Comparison of ENCODE assay signal across 8 cellular contexts in the genomic region with DNA sequence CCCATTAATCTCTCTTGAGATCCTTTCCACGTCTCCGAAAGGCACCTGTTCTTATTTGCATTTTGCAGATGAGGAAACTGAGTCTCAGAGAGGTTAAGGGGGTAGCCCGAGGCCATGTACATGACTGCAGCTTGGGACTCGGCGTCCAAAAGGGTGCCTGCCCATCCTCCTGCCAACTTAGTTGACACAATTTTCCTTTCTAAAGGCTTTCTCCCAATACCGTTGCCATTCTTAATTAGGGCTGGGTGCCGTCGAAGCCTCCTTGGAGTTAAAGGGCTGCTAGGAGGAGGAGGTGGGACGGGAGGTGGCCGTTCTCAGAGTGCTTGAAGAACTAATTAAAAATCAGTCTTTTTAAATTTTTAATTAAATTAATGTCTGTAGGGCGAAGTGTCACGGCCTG. TPM values are rescaled to one million over a fixed set of nuclear protein-coding genes. Genes with fewer than 3 reads are reported as not detected.
DNase-seq lines count a peak whose midpoint lies in the region; ATAC-seq and TF ChIP-seq lines count a peak whose summit lies in the region.

No MANE protein-coding gene starts in this region.

- dilution Hi-C loops in IMR-90 (cut with HindIII; ENCODE audit: low sequenced_read_pairs, unreplicated experiment), result no loop called here

- in situ Hi-C loops in IMR-90 (cut with MboI; ENCODE audit: low sequenced_read_pairs), result loop anchor here (10.0 kb wide), 1 partner anchor 263 kb away; the partner anchor contains the start of gene NQO2

- WGBS in IMR-90 (ENCODE audit: extremely low coverage in 2 of 2, insufficient read length in 1 of 2), 2 experiments, result 100% methylated on average over 1 of the region's 12 CpGs; no CpG with 5 or more reads in 1 of the 2 experiments
- WGBS in body of pancreas, 2 donors, result 38 to 48% methylated on average over 12 of the region's 12 CpGs

- peak overlapping the region; percentile 93 for H2AFZ ChIP-seq in IMR-90 (replicated peaks; ENCODE audit: low read length, poor library complexity)

- POLR2A ChIA-PET in AG04449 (lab: Yijun Ruan, JAX), result interaction anchor here (0.6 to 3.3 kb wide), 9 partner anchors 9 to 491 kb away, joined by 3 to 18 read pairs (median 3); partner anchors contain the start of gene TUBB2A
- POLR2A ChIA-PET in IMR-90 (lab: Charles Lee; ENCODE audit: unreplicated experiment), result no interaction called here

- H3K79me1 ChIP-seq in IMR-90 (ENCODE audit: low read depth in 1 of 2, low read length in 2 of 2), result peaks cover 19 to 36% of the 10 kb centered on the region in 2 experiments; a peak in 3 of 4 replicates

- no TSS peak for BruUV-seq in IMR-90 (replicated peaks; lab: Mats Ljungman, UMichigan)

- TF ChIP-seq POLR2A in IMR-90 (IDR thresholded peaks at IDR 0.05; ENCODE audit: low read depth, low read length) (no peak), body of pancreas (IDR thresholded peaks at IDR 0.05) (no peak)

- H3K27ac ChIP-seq in IMR-90 (ENCODE audit: insufficient read depth, low read length) (no peak overlapping the region), body of pancreas (peak overlapping the region in 2 of 4 donors; percentile 84 to 89)

- no peak overlapping the region for H3K14ac ChIP-seq in IMR-90 (replicated peaks; ENCODE audit: low read depth, low read length)

- no peak overlapping the region for H3K18ac ChIP-seq in IMR-90 (ENCODE audit: low read depth, low read length)

- H3K9me3 ChIP-seq in IMR-90 (ENCODE audit: control insufficient read depth, insufficient read depth, low read length), result no peaks in the 10 kb centered on the region
- no peaks in the 10 kb centered on the region for H3K9me3 ChIP-seq in body of pancreas

- ATAC-seq in IMR-90 (ENCODE audit: low read depth) (no peak), naive B cell (ENCODE audit: low read depth in 2 of 2) (no peak), GM19452 (IDR thresholded peaks at IDR 0.05; ENCODE audit: unreplicated experiment) (no peak), HG03342 (IDR thresholded peaks at IDR 0.05; ENCODE audit: unreplicated experiment) (no peak), body of pancreas (no peak)

- no peak overlapping the region for H3K4ac ChIP-seq in IMR-90 (ENCODE audit: low read depth, low read length)

- no peaks in the 10 kb centered on the region for H3K36me3 ChIP-seq in IMR-90 (ENCODE audit: control insufficient read depth, insufficient read depth, low read length)
- no peaks in the 10 kb centered on the region for H3K36me3 ChIP-seq in body of pancreas (replicated peaks in 1 of 2; ENCODE audit: insufficient read depth in 1 of 2, low read depth in 2 of 2)

- H4K91ac ChIP-seq in IMR-90 (ENCODE audit: insufficient read depth, low read depth, low read length), result no peak overlapping the region

- H2BK20ac ChIP-seq in IMR-90 (ENCODE audit: low read depth, low read length), result no peak overlapping the region

- peak overlapping the region; percentile 48 for H2AK9ac ChIP-seq in IMR-90 (replicated peaks; ENCODE audit: low read depth, low read length, poor library complexity)

- H3K4me3 Mint-ChIP-seq in chondrocyte (ENCODE audit: unreplicated experiment), result peak overlapping the region; percentile 65
- H3K4me3 Mint-ChIP-seq in naive B cell, result peak overlapping the region; percentile 73 to 97 (median 88)

- no peak for TF ChIP-seq RAD21 in IMR-90 (IDR thresholded peaks at IDR 0.05; ENCODE audit: low read length)

- intact Hi-C loops in IMR-90 (cut with micrococcal nuclease), result loop anchor here (2.0 to 5.0 kb wide), 3 partner anchors 101 to 191 kb away; partner anchors contain the start of genes RIPK1 and TUBB2A
- intact Hi-C loops in body of pancreas (cut with DNase I), result loop anchor here (10.0 kb wide), 1 partner anchor 93 kb away; no protein-coding TSS in a partner anchor

- H3K9me3 Mint-ChIP-seq in chondrocyte (ENCODE audit: low read depth) (peaks cover 4% of the 10 kb centered on the region), naive B cell (peaks cover 0 to 7% (median 4%) of the 10 kb centered on the region in 7 donors)

- H3K23ac ChIP-seq in IMR-90 (ENCODE audit: low read depth, low read length), result no peak overlapping the region

- no peak overlapping the region; the same call in 1 of the 2 replicates for H2AK5ac ChIP-seq in IMR-90 (ENCODE audit: low read depth, low read length)

- H3K4me2 ChIP-seq in IMR-90 (ENCODE audit: low read depth, low read length), result peak overlapping the region; percentile 91; the same call in 1 of the 2 replicates

- H2BK15ac ChIP-seq in IMR-90 (ENCODE audit: low read depth, low read length), result no peak overlapping the region

- H3K27me3 Mint-ChIP-seq in chondrocyte (ENCODE audit: low read depth) (no peaks in the 10 kb centered on the region), naive B cell (peaks cover 0 to 15% (median 8%) of the 10 kb centered on the region in 3 donors)

- H4K8ac ChIP-seq in IMR-90 (ENCODE audit: low read depth in 2 of 2, low read length in 2 of 2), result peak overlapping the region in 1 of 2 experiments; percentile 1; a peak in 2 of 4 replicates

- no peak overlapping the region for H3K56ac ChIP-seq in IMR-90 (ENCODE audit: extremely low read depth, insufficient read depth, low read length)

- H3K4me1 ChIP-seq in IMR-90 (ENCODE audit: control insufficient read depth, insufficient read depth, low read length), result peaks cover 3% of the 10 kb centered on the region; the same call in 1 of the 2 replicates
- peaks cover 28% of the 10 kb centered on the region for H3K4me1 ChIP-seq in body of pancreas

- H2BK120ac ChIP-seq in IMR-90 (ENCODE audit: low read depth, low read length), result no peak overlapping the region

- CTCF ChIA-PET in AG04449 (lab: Yijun Ruan, JAX) (interaction anchor here (1.0 to 2.9 kb wide), 6 partner anchors 10 to 137 kb away, joined by 3 to 25 read pairs (median 6); no protein-coding TSS in a partner anchor), IMR-90 (lab: Yijun Ruan, JAX) (no interaction called here)

- no peaks in the 10 kb centered on the region; the same call in 1 of the 2 replicates for H3K9me1 ChIP-seq in IMR-90 (ENCODE audit: insufficient read depth, low read length)

- no peak overlapping the region for H3K9ac ChIP-seq in IMR-90 (ENCODE audit: low read depth, low read length)

- no peak overlapping the region; the same call in 1 of the 2 replicates for H4K5ac ChIP-seq in IMR-90 (ENCODE audit: low read depth, low read length)

- DNase-seq in AG04449 (ENCODE audit: low read depth, low spot score) (no peak), IMR-90 (no peak), chondrocyte (ENCODE audit: low spot score) (no peak), naive B cell (peak; percentile 6), NCI-H748 treated with DMSO at 0.1 percent for 48 hours (lab: John Stamatoyannopoulos, UW) (no peak), body of pancreas (no peak)

- no peak overlapping the region for H2BK5ac ChIP-seq in IMR-90 (ENCODE audit: low read depth, low read length, poor library complexity, severe bottlenecking)

- H3K27me3 ChIP-seq in IMR-90 (ENCODE audit: control insufficient read depth, insufficient read depth, low read length) (peaks cover 1% of the 10 kb centered on the region; the same call in 1 of the 2 replicates), body of pancreas (no peaks in the 10 kb centered on the region)

- TF ChIP-seq CTCF in AG04449 (IDR thresholded peaks at IDR 0.05; ENCODE audit: insufficient read depth, low read length, missing control alignments), result no peak
- no peak for TF ChIP-seq CTCF in IMR-90 (conservative IDR thresholded peaks at IDR 0.05; ENCODE audit: low read depth, low read length)
- no peak for TF ChIP-seq CTCF in chondrocyte (IDR thresholded peaks at IDR 0.05)
- TF ChIP-seq CTCF in body of pancreas (IDR thresholded peaks at IDR 0.05), result no peak

- H3K27ac Mint-ChIP-seq in chondrocyte (ENCODE audit: unreplicated experiment) (no peak overlapping the region), naive B cell (no peak overlapping the region)

- H3K36me3 Mint-ChIP-seq in chondrocyte (ENCODE audit: low read depth), result no peaks in the 10 kb centered on the region
- no peaks in the 10 kb centered on the region for H3K36me3 Mint-ChIP-seq in naive B cell

- H4K20me1 ChIP-seq in IMR-90 (ENCODE audit: insufficient read depth, low read length), result peaks cover 21% of the 10 kb centered on the region

- H3K4me1 Mint-ChIP-seq in chondrocyte (ENCODE audit: low read depth), result peaks cover 30% of the 10 kb centered on the region
- H3K4me1 Mint-ChIP-seq in naive B cell, result peaks cover 25 to 42% (median 33%) of the 10 kb centered on the region in 3 donors

- H3K4me3 ChIP-seq in AG04449 (ENCODE audit: low read depth, low read length) (peak overlapping the region; percentile 97), IMR-90 (ENCODE audit: insufficient read depth, low read depth, low read length) (peak overlapping the region; percentile 46), body of pancreas (peak overlapping the region in 1 of 2 donors; percentile 93)

TF ChIP-seq in IMR-90, 13 proteins besides CTCF, POLR2A, EP300 and RAD21:
- TF ChIP-seq NFE2L2 (IDR thresholded peaks at IDR 0.05; ENCODE audit: low read depth, low read length) (no peak), CEBPB (IDR thresholded peaks at IDR 0.05; ENCODE audit: low read depth, low read length) (no peak)

RNA-seq across cellular contexts. Expression of gene PSMG4, which starts 0.5 kb away (rescaled TPM):
- total RNA-seq in IMR-90 (2012; rRNA removed) (5.6 and 6.7 TPM in 2 replicates), chondrocyte (16.2 to 24.7 TPM (median 17.2 TPM) in 3 replicates), body of pancreas (10 to 100 TPM; 10.9 to 11.2 TPM)
- polyA plus RNA-seq in IMR-90 (2012; rRNA removed) (13.4 and 17.7 TPM in 2 replicates), naive B cell (ENCODE audit: low read depth in 6 of 6) (10 to 100 TPM; 37.9 to 63.0 (median 51.5) TPM)
- 34.8 and 53.3 TPM in 2 replicates for polyA plus RNA-seq in IMR-90 (2012; cell fraction: cytosol; rRNA removed)
- 16.6 and 24.3 TPM in 2 replicates for polyA plus RNA-seq in IMR-90 (2012; cell fraction: nucleus; rRNA removed; ENCODE audit: low replicate concordance)

RNA-seq across cellular contexts. Expression of gene TUBB2B, which starts 30.7 kb away (rescaled TPM):
- 13.3 and 13.6 TPM in 2 replicates for total RNA-seq in IMR-90 (2012; rRNA removed)
- 19.0 and 21.1 TPM in 2 replicates for polyA plus RNA-seq in IMR-90 (2012; rRNA removed)
- 11.8 and 40.1 TPM in 2 replicates for polyA plus RNA-seq in IMR-90 (2012; cell fraction: cytosol; rRNA removed)
- polyA plus RNA-seq in IMR-90 (2012; cell fraction: nucleus; rRNA removed; ENCODE audit: low replicate concordance), result 16.8 and 23.0 TPM in 2 replicates
- total RNA-seq in chondrocyte, result 109 to 119 TPM (median 117 TPM) in 3 replicates
- under 1 TPM in 3 of 6 donors, not detected in 3; 0.15 to 0.83 (median 0.36) TPM for polyA plus RNA-seq in naive B cell (ENCODE audit: low read depth in 6 of 6)
- total RNA-seq in body of pancreas, result 10 to 100 TPM in 1 of 2 donors, 1 to 10 TPM in 1; 1.3 to 10.6 TPM
